ENCODE assay signal across 8 cellular contexts in the genomic region with DNA sequence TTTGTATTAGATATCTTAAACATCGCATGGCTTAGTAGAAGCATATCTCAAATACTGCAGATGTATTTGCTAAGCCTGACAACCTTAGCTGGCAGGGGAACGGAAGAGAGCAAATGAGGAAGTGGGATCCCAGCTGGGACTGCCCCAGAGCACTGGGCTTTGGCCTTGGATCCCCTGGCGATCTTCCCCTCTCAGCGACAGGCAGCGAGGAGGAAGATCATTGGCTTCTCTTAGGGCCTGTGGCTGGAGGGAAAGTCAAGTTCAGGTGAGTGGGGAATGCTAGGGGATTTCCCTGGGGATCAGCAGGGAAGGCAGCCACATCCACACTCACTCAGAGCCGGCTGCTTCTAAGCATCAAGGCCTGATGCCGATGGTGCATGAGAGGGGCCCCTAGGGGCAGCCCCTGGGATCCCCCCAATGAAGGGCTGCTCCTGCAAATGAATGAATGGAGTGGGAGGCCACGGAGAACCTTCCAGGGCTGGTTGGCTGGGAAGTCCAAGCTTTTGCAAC. TPM values are rescaled to one million over a fixed set of nuclear protein-coding genes. Genes with fewer than 3 reads are reported as not detected.
DNase-seq lines count a peak whose midpoint lies in the region; ATAC-seq and TF ChIP-seq lines count a peak whose summit lies in the region.

No MANE protein-coding gene starts in this region.

- no peak for TF ChIP-seq EP300 in upper lobe of left lung (IDR thresholded peaks at IDR 0.05)

- H3K9me3 ChIP-seq in upper lobe of left lung: no peaks in the 10 kb centered on the region

- intact Hi-C loops in head of caudate nucleus (cut with DNase I): no loop called here

- WGBS in upper lobe of left lung, 2 donors: 29 to 39% methylated on average over 4 to 8 of the region's 8 CpGs

- TF ChIP-seq POLR2A in upper lobe of left lung (IDR thresholded peaks at IDR 0.05) (no peak), erythroblast (IDR thresholded peaks at IDR 0.05; ENCODE audit: low read length) (no peak)

- ATAC-seq in GM21526 (IDR thresholded peaks at IDR 0.05; ENCODE audit: low FRiP score, unreplicated experiment) (peak; percentile 79), HG03571 (IDR thresholded peaks at IDR 0.05; ENCODE audit: unreplicated experiment) (peak; percentile 84), upper lobe of left lung (ENCODE audit: low FRiP score in 2 of 2) (peak; percentile 55 to 71)

- DNase-seq in head of caudate nucleus (peak in 27 of 42 donors; percentile 4 to 55 (median 20)), upper lobe of left lung (peak in 1 of 2 donors; percentile 84), D341Med (ENCODE audit: low spot score) (no peak), COLO668 (lab: John Stamatoyannopoulos, UW; ENCODE audit: unreplicated experiment) (no peak), erythroblast (lab: John Stamatoyannopoulos, UW) (no peak)

- H3K27ac ChIP-seq in upper lobe of left lung: peak overlapping the region in 2 of 4 donors; percentile 18 to 41

- no peak overlapping the region for H3K4me3 ChIP-seq in upper lobe of left lung

- no peaks in the 10 kb centered on the region for H3K27me3 ChIP-seq in upper lobe of left lung

- no peaks in the 10 kb centered on the region for H3K36me3 ChIP-seq in upper lobe of left lung

- H3K4me1 ChIP-seq in upper lobe of left lung: peaks cover 25 to 35% (median 30%) of the 10 kb centered on the region in 4 donors

- TF ChIP-seq CTCF in GM12872 (IDR thresholded peaks at IDR 0.05; ENCODE audit: insufficient read depth, low read depth, low read length) (peak; percentile 39), upper lobe of left lung (IDR thresholded peaks at IDR 0.05) (no peak)

RNA-seq across cellular contexts. Expression of a gene that starts 42.0 kb away (rescaled TPM):
- not detected for total RNA-seq in upper lobe of left lung

Comparison
In these comparisons a context has a peak if more than half of its experiments do, and no peak if none do; other contexts are left out.
1. DNase-seq: peak in head of caudate nucleus (27 of 42); none in D341Med (single experiment), COLO668 (single experiment) and erythroblast (0 of 2).
2. Peak in every context shown above with its lines, with median percentiles within 50 percentile points of each other: ATAC-seq.